9 cellular contexts compared by ENCODE assay signal in genomic region chrX:47366051-47366722, GRCh38. TPM values are rescaled to one million over a fixed set of nuclear protein-coding genes. Genes with fewer than 3 reads are reported as not detected.
DNase-seq lines count a peak whose midpoint lies in the region; ATAC-seq, FAIRE-seq and TF ChIP-seq lines count a peak whose summit lies in the region.
"Had no signal": no experiment of that assay in that cellular context is flagged by ENCODE, and none has a peak within 500 bp of the region (broad histone marks: within the 10 kb centered on the region; RNA-seq: fewer than 3 reads in every experiment).

No MANE protein-coding gene starts in this region.

- intact Hi-C loops in mammary epithelial cell (cut with micrococcal nuclease) = no loop called here

- TF ChIP-seq CTCF in WI38 (IDR thresholded peaks at IDR 0.05; ENCODE audit: low read depth, low read length) (no peak), mammary epithelial cell (conservative IDR thresholded peaks at IDR 0.05 in 1 of 2, IDR thresholded peaks at IDR 0.05 in 1 of 2; ENCODE audit: extremely low read depth in 1 of 2, insufficient read depth in 1 of 2, low read depth in 1 of 2, low read length in 2 of 2) (no peak)

- peak overlapping the region; percentile 70 for H3K4me2 ChIP-seq in mammary epithelial cell (ENCODE audit: insufficient read depth, low read depth, low read length)
- H3K4me2 ChIP-seq in skeletal muscle satellite cell (ENCODE audit: low read length) = peak overlapping the region; percentile 83

- in situ Hi-C loops in mammary epithelial cell (cut with MboI; ENCODE audit: low sequenced_read_pairs in 2 of 2) = no loop called here

- peak; percentile 44 for ATAC-seq in GM21723 (IDR thresholded peaks at IDR 0.05; ENCODE audit: unreplicated experiment)
- ATAC-seq: HCT116 had no signal

- H3K9me3 ChIP-seq in mammary epithelial cell (replicated peaks; ENCODE audit: insufficient read depth, low read length) = no peaks in the 10 kb centered on the region
- H3K9me3 ChIP-seq in iPS-18c (ENCODE audit: control insufficient read depth, insufficient read depth, low read length) = no peaks in the 10 kb centered on the region
- no peaks in the 10 kb centered on the region for H3K9me3 ChIP-seq in skeletal muscle satellite cell (replicated peaks; ENCODE audit: low read length)

- 25% methylated on average over 24 of the region's 31 CpGs for WGBS in mammary epithelial cell (ENCODE audit: low coverage, missing lambda C conversion rate)

- no peak overlapping the region for H3K9ac ChIP-seq in mammary epithelial cell (ENCODE audit: insufficient read depth, low read length)
- peak overlapping the region; percentile 20 for H3K9ac ChIP-seq in skeletal muscle satellite cell (ENCODE audit: low read depth, low read length)

- no peaks in the 10 kb centered on the region for H3K4me1 ChIP-seq in mammary epithelial cell (ENCODE audit: insufficient read depth, low read length)
- no peaks in the 10 kb centered on the region for H3K4me1 ChIP-seq in skeletal muscle satellite cell (ENCODE audit: control insufficient read depth, insufficient read depth, low read length)

- H3K36me3 ChIP-seq in mammary epithelial cell (ENCODE audit: insufficient read depth, low read length) = no peaks in the 10 kb centered on the region
- no peaks in the 10 kb centered on the region for H3K36me3 ChIP-seq in skeletal muscle satellite cell (ENCODE audit: insufficient read depth, low read length)

- H2AFZ ChIP-seq in mammary epithelial cell (ENCODE audit: low read depth, low read length) = peak overlapping the region; percentile 98

- dilution Hi-C loops in mammary epithelial cell (cut with HindIII; ENCODE audit: low sequenced_read_pairs) = no loop called here

- H3K79me2 ChIP-seq in mammary epithelial cell (ENCODE audit: insufficient read depth, low read length) = no peaks in the 10 kb centered on the region

- CTCF ChIA-PET in mammary epithelial cell (lab: Charles Lee; ENCODE audit: low non-redundant PET) = no interaction called here

- H3K27ac ChIP-seq in mammary epithelial cell (ENCODE audit: insufficient read depth, low read depth, low read length) = peak overlapping the region; percentile 49

- H3K27me3 ChIP-seq in mammary epithelial cell (ENCODE audit: insufficient read depth, low read length) = no peaks in the 10 kb centered on the region
- H3K27me3 ChIP-seq in skeletal muscle satellite cell (ENCODE audit: control insufficient read depth, insufficient read depth, low read length) = peaks cover 4% of the 10 kb centered on the region

- FAIRE-seq in RCC 7860 (lab: Jason Lieb, UNC) = no peak

- DNase-seq in C1 segment of cervical spinal cord (lab: John Stamatoyannopoulos, UW) = peak in 13 of 14 donors; percentile 3 to 86 (median 51)
- DNase-seq in NCI-H187 (lab: John Stamatoyannopoulos, UW) = peak; percentile 49
- DNase-seq in mammary epithelial cell = peak; percentile 72
- DNase-seq in RCC 7860 (ENCODE audit: low spot score) = no peak

- peak overlapping the region; percentile 49 for H3K4me3 ChIP-seq in WI38 (ENCODE audit: low read depth, low read length)
- peak overlapping the region; percentile 42 to 54 (median 44) for H3K4me3 ChIP-seq in mammary epithelial cell (replicated peaks in 1 of 3; ENCODE audit: insufficient read depth in 1 of 3, low read depth in 2 of 3, low read length in 3 of 3)
- peak overlapping the region; percentile 60; the same call in 1 of the 2 replicates for H3K4me3 ChIP-seq in iPS-18c (ENCODE audit: insufficient read depth, low read depth, low read length)
- peak overlapping the region; percentile 70 for H3K4me3 ChIP-seq in skeletal muscle satellite cell (ENCODE audit: low read length)

- no peaks in the 10 kb centered on the region for H4K20me1 ChIP-seq in mammary epithelial cell (ENCODE audit: insufficient read depth, low read length)

- no TSS peak for BruUV-seq in mammary epithelial cell (replicated peaks; lab: Mats Ljungman, UMichigan)

RNA-seq across cellular contexts. Expression of gene ZNF157, which starts 4.2 kb away (rescaled TPM):
- under 1 TPM; 0.17 to 0.28 TPM for total RNA-seq in mammary epithelial cell
- 0.12 TPM for polyA plus RNA-seq in mammary epithelial cell
- not detected for polyA minus RNA-seq in mammary epithelial cell
- total RNA-seq in skeletal muscle satellite cell (2012; rRNA removed) = not detected in 2 replicates
